In genomic region chr2:148020358-148021058, GRCh38 we compare ENCODE assay signal across 1 cellular context.
TF ChIP-seq lines count a peak whose summit lies in the region.

ORC4 (minus strand) TSS chr2:148020737; CDS start chr2:147975958, 44,779 bp downstream.

TF ChIP-seq in HEK293, 187 proteins besides CTCF, POLR2A, EP300 and RAD21 (continued from another document and continues in another):
- TF ChIP-seq, protein P1, sequence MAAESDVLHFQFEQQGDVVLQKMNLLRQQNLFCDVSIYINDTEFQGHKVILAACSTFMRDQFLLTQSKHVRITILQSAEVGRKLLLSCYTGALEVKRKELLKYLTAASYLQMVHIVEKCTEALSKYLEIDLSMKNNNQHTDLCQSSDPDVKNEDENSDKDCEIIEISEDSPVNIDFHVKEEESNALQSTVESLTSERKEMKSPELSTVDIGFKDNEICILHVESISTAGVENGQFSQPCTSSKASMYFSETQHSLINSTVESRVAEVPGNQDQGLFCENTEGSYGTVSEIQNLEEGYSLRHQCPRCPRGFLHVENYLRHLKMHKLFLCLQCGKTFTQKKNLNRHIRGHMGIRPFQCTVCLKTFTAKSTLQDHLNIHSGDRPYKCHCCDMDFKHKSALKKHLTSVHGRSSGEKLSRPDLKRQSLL (tag by site-specific recombination; IDR thresholded peaks at IDR 0.05): no peak
- TF ChIP-seq ZNF660 (tag by site-specific recombination; IDR thresholded peaks at IDR 0.05) (no peak), ZBTB8A (tag by site-specific recombination; IDR thresholded peaks at IDR 0.05) (0 out of 2 replicates have a peak, but pooled peaks have one; percentile 5), ZNF394 (tag by site-specific recombination; IDR thresholded peaks at IDR 0.05; ENCODE audit: borderline replicate concordance) (peak; percentile 44; the same call in 1 of the 2 replicates), ZNF514 (tag by site-specific recombination; IDR thresholded peaks at IDR 0.05) (no peak), ZNF10 (tag by site-specific recombination; IDR thresholded peaks at IDR 0.05) (peak; percentile 84; the same call in 1 of the 2 replicates), KLF1 (tag by site-specific recombination; IDR thresholded peaks at IDR 0.05) (peak; percentile 88), ZNF768 (tag by site-specific recombination; IDR thresholded peaks at IDR 0.05) (no peak), ZBTB21 (tag by site-specific recombination; IDR thresholded peaks at IDR 0.05) (no peak), SP7 (tag by site-specific recombination; IDR thresholded peaks at IDR 0.05) (peak; percentile 73), ZNF19 (tag by site-specific recombination; IDR thresholded peaks at IDR 0.05; ENCODE audit: low read depth) (no peak), ZNF529 (tag by site-specific recombination; IDR thresholded peaks at IDR 0.05; ENCODE audit: insufficient replicate concordance) (no peak), ZNF121 (tag by site-specific recombination; IDR thresholded peaks at IDR 0.05) (no peak), MYNN (tag by site-specific recombination; IDR thresholded peaks at IDR 0.05; ENCODE audit: borderline replicate concordance) (no peak), ZNF280D (tag by site-specific recombination; IDR thresholded peaks at IDR 0.05) (no peak), ZNF623 (tag by site-specific recombination; IDR thresholded peaks at IDR 0.05) (no peak), ZNF138 (tag by site-specific recombination; IDR thresholded peaks at IDR 0.05; ENCODE audit: borderline replicate concordance) (no peak), ZNF223 (tag by site-specific recombination; IDR thresholded peaks at IDR 0.05) (no peak), ZSCAN30 (tag by site-specific recombination; IDR thresholded peaks at IDR 0.05) (peak; percentile 54; the same call in 1 of the 2 replicates), HOXA7 (CRISPR knock-in tag; IDR thresholded peaks at IDR 0.05; ENCODE audit: borderline replicate concordance) (no peak), TCF7L2 (IDR thresholded peaks at IDR 0.05; ENCODE audit: borderline replicate concordance, low read depth, low read length) (no peak), ZNF76 (tag by site-specific recombination; IDR thresholded peaks at IDR 0.05; ENCODE audit: borderline replicate concordance, low read depth) (peak; percentile 94), ZNF785 (tag by site-specific recombination; IDR thresholded peaks at IDR 0.05) (0 out of 2 replicates have a peak, but pooled peaks have one; percentile 62), ZNF777 (tag by site-specific recombination; IDR thresholded peaks at IDR 0.05; ENCODE audit: borderline replicate concordance) (no peak), HOXC10 (CRISPR knock-in tag; IDR thresholded peaks at IDR 0.05) (no peak), ZNF114 (tag by site-specific recombination; IDR thresholded peaks at IDR 0.05) (no peak), ZBTB17 (tag by site-specific recombination; IDR thresholded peaks at IDR 0.05) (peak; percentile 92), ZNF843 (tag by site-specific recombination; IDR thresholded peaks at IDR 0.05) (peak; percentile 74; the same call in 1 of the 2 replicates), ZFP41 (tag by site-specific recombination; IDR thresholded peaks at IDR 0.05; ENCODE audit: borderline replicate concordance) (no peak), ZNF626 (tag by site-specific recombination; IDR thresholded peaks at IDR 0.05) (no peak), ZNF549 (tag by site-specific recombination; IDR thresholded peaks at IDR 0.05) (no peak), ZNF473 (tag by site-specific recombination; IDR thresholded peaks at IDR 0.05) (no peak), ZNF747 (tag by site-specific recombination; IDR thresholded peaks at IDR 0.05) (no peak), ZSCAN23 (tag by site-specific recombination; IDR thresholded peaks at IDR 0.05) (no peak), ZNF677 (tag by site-specific recombination; IDR thresholded peaks at IDR 0.05) (no peak), ZNF175 (tag by site-specific recombination; IDR thresholded peaks at IDR 0.05) (no peak), ZNF555 (tag by site-specific recombination; conservative IDR thresholded peaks at IDR 0.05) (no peak), KLF7 (tag by site-specific recombination; IDR thresholded peaks at IDR 0.05; ENCODE audit: borderline replicate concordance) (peak; percentile 54; the same call in 1 of the 2 replicates)
- TF ChIP-seq, protein P2, sequence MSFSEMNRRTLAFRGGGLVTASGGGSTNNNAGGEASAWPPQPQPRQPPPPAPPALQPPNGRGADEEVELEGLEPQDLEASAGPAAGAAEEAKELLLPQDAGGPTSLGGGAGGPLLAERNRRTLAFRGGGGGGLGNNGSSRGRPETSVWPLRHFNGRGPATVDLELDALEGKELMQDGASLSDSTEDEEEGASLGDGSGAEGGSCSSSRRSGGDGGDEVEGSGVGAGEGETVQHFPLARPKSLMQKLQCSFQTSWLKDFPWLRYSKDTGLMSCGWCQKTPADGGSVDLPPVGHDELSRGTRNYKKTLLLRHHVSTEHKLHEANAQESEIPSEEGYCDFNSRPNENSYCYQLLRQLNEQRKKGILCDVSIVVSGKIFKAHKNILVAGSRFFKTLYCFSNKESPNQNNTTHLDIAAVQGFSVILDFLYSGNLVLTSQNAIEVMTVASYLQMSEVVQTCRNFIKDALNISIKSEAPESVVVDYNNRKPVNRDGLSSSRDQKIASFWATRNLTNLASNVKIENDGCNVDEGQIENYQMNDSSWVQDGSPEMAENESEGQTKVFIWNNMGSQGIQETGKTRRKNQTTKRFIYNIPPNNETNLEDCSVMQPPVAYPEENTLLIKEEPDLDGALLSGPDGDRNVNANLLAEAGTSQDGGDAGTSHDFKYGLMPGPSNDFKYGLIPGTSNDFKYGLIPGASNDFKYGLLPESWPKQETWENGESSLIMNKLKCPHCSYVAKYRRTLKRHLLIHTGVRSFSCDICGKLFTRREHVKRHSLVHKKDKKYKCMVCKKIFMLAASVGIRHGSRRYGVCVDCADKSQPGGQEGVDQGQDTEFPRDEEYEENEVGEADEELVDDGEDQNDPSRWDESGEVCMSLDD (tag by site-specific recombination; IDR thresholded peaks at IDR 0.05): no peak
- TF ChIP-seq, protein P3, sequence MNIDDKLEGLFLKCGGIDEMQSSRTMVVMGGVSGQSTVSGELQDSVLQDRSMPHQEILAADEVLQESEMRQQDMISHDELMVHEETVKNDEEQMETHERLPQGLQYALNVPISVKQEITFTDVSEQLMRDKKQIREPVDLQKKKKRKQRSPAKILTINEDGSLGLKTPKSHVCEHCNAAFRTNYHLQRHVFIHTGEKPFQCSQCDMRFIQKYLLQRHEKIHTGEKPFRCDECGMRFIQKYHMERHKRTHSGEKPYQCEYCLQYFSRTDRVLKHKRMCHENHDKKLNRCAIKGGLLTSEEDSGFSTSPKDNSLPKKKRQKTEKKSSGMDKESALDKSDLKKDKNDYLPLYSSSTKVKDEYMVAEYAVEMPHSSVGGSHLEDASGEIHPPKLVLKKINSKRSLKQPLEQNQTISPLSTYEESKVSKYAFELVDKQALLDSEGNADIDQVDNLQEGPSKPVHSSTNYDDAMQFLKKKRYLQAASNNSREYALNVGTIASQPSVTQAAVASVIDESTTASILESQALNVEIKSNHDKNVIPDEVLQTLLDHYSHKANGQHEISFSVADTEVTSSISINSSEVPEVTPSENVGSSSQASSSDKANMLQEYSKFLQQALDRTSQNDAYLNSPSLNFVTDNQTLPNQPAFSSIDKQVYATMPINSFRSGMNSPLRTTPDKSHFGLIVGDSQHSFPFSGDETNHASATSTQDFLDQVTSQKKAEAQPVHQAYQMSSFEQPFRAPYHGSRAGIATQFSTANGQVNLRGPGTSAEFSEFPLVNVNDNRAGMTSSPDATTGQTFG (tag by site-specific recombination; IDR thresholded peaks at IDR 0.05; ENCODE audit: borderline replicate concordance): no peak
- TF ChIP-seq, protein P4, sequence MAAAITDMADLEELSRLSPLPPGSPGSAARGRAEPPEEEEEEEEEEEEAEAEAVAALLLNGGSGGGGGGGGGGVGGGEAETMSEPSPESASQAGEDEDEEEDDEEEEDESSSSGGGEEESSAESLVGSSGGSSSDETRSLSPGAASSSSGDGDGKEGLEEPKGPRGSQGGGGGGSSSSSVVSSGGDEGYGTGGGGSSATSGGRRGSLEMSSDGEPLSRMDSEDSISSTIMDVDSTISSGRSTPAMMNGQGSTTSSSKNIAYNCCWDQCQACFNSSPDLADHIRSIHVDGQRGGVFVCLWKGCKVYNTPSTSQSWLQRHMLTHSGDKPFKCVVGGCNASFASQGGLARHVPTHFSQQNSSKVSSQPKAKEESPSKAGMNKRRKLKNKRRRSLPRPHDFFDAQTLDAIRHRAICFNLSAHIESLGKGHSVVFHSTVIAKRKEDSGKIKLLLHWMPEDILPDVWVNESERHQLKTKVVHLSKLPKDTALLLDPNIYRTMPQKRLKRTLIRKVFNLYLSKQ (tag by site-specific recombination; IDR thresholded peaks at IDR 0.05; ENCODE audit: borderline replicate concordance): no peak
- TF ChIP-seq, protein P5, sequence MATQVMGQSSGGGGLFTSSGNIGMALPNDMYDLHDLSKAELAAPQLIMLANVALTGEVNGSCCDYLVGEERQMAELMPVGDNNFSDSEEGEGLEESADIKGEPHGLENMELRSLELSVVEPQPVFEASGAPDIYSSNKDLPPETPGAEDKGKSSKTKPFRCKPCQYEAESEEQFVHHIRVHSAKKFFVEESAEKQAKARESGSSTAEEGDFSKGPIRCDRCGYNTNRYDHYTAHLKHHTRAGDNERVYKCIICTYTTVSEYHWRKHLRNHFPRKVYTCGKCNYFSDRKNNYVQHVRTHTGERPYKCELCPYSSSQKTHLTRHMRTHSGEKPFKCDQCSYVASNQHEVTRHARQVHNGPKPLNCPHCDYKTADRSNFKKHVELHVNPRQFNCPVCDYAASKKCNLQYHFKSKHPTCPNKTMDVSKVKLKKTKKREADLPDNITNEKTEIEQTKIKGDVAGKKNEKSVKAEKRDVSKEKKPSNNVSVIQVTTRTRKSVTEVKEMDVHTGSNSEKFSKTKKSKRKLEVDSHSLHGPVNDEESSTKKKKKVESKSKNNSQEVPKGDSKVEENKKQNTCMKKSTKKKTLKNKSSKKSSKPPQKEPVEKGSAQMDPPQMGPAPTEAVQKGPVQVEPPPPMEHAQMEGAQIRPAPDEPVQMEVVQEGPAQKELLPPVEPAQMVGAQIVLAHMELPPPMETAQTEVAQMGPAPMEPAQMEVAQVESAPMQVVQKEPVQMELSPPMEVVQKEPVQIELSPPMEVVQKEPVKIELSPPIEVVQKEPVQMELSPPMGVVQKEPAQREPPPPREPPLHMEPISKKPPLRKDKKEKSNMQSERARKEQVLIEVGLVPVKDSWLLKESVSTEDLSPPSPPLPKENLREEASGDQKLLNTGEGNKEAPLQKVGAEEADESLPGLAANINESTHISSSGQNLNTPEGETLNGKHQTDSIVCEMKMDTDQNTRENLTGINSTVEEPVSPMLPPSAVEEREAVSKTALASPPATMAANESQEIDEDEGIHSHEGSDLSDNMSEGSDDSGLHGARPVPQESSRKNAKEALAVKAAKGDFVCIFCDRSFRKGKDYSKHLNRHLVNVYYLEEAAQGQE (tag by site-specific recombination; IDR thresholded peaks at IDR 0.05): peak; percentile 24; the same call in 1 of the 2 replicates
- TF ChIP-seq, protein P6, sequence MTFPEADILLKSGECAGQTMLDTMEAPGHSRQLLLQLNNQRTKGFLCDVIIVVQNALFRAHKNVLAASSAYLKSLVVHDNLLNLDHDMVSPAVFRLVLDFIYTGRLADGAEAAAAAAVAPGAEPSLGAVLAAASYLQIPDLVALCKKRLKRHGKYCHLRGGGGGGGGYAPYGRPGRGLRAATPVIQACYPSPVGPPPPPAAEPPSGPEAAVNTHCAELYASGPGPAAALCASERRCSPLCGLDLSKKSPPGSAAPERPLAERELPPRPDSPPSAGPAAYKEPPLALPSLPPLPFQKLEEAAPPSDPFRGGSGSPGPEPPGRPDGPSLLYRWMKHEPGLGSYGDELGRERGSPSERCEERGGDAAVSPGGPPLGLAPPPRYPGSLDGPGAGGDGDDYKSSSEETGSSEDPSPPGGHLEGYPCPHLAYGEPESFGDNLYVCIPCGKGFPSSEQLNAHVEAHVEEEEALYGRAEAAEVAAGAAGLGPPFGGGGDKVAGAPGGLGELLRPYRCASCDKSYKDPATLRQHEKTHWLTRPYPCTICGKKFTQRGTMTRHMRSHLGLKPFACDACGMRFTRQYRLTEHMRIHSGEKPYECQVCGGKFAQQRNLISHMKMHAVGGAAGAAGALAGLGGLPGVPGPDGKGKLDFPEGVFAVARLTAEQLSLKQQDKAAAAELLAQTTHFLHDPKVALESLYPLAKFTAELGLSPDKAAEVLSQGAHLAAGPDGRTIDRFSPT (tag by site-specific recombination; IDR thresholded peaks at IDR 0.05): no peak
- TF ChIP-seq, protein P7, sequence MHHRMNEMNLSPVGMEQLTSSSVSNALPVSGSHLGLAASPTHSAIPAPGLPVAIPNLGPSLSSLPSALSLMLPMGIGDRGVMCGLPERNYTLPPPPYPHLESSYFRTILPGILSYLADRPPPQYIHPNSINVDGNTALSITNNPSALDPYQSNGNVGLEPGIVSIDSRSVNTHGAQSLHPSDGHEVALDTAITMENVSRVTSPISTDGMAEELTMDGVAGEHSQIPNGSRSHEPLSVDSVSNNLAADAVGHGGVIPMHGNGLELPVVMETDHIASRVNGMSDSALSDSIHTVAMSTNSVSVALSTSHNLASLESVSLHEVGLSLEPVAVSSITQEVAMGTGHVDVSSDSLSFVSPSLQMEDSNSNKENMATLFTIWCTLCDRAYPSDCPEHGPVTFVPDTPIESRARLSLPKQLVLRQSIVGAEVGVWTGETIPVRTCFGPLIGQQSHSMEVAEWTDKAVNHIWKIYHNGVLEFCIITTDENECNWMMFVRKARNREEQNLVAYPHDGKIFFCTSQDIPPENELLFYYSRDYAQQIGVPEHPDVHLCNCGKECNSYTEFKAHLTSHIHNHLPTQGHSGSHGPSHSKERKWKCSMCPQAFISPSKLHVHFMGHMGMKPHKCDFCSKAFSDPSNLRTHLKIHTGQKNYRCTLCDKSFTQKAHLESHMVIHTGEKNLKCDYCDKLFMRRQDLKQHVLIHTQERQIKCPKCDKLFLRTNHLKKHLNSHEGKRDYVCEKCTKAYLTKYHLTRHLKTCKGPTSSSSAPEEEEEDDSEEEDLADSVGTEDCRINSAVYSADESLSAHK (tag by site-specific recombination; IDR thresholded peaks at IDR 0.05): no peak
